Comparison of ENCODE assay signal across 8 cellular contexts in the genomic region with DNA sequence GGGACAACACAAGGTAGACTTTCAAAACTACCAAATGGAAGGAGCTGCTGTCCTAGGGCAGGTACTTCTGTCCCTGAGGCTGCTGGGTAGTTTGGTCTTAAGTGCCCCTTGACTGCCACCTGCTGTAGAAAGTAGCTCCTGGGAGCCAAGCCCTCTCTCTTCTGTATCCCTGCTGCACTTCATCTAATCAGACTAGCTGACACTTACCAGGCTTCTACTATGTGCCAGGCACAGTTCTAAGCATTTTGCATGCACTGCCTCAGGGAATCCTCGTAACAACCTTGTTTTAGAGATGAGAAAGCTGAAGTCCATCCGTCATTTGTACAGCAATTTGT. TPM values are rescaled to one million over a fixed set of nuclear protein-coding genes. Genes with fewer than 3 reads are reported as not detected.
DNase-seq lines count a peak whose midpoint lies in the region; ATAC-seq, FAIRE-seq and TF ChIP-seq lines count a peak whose summit lies in the region.

No MANE protein-coding gene starts in this region.

- no peak overlapping the region for H3K4me3 Mint-ChIP-seq in naive B cell

- FAIRE-seq in bronchial epithelial cell (lab: Jason Lieb, UNC) = no peak

- TF ChIP-seq CTCF in DND-41 (IDR thresholded peaks at IDR 0.05; ENCODE audit: borderline replicate concordance, extremely low read depth, low read length, poor library complexity, severe bottlenecking) = peak; percentile 58
- TF ChIP-seq CTCF in bronchial epithelial cell (IDR thresholded peaks at IDR 0.05; ENCODE audit: insufficient read depth, low read length, severe bottlenecking) = peak; percentile 74
- TF ChIP-seq CTCF in vagina (IDR thresholded peaks at IDR 0.05) = no peak

- H3K9me3 ChIP-seq in DND-41 (ENCODE audit: insufficient read depth, low read length, severe bottlenecking) (no peaks in the 10 kb centered on the region), vagina (no peaks in the 10 kb centered on the region)

- ATAC-seq in DND-41 (ENCODE audit: insufficient read depth, low read depth) = peak; percentile 81
- peak; percentile 85 to 94 for ATAC-seq in naive B cell (ENCODE audit: low read depth in 2 of 2)
- ATAC-seq in GM21576 (IDR thresholded peaks at IDR 0.05; ENCODE audit: unreplicated experiment) = no peak

- intact Hi-C loops in vagina (cut with DNase I) = no loop called here

- no peaks in the 10 kb centered on the region for H3K4me1 ChIP-seq in DND-41 (ENCODE audit: insufficient read depth, low read length)
- peaks cover 11% of the 10 kb centered on the region for H3K4me1 ChIP-seq in vagina

- H3K9me3 Mint-ChIP-seq in naive B cell = no peaks in the 10 kb centered on the region

- H3K27me3 ChIP-seq in DND-41 (ENCODE audit: insufficient read depth, low read length, poor library complexity) (no peaks in the 10 kb centered on the region), bronchial epithelial cell (ENCODE audit: control insufficient read depth, insufficient read depth, low read length) (no peaks in the 10 kb centered on the region), vagina (no peaks in the 10 kb centered on the region)

- H3K4me1 Mint-ChIP-seq in naive B cell = peaks cover 0 to 1% (median 0%) of the 10 kb centered on the region in 3 donors

- DNase-seq in DND-41 (peak; percentile 35), HT-29 (ENCODE audit: low spot score) (peak; percentile 71), SHP77 (lab: John Stamatoyannopoulos, UW) (peak; percentile 39 to 48), bronchial epithelial cell (ENCODE audit: low read depth) (peak; percentile 62), naive B cell (no peak), vagina (ENCODE audit: extremely low spot score in 2 of 2) (no peak), inferior parietal cortex (ENCODE audit: extremely low spot score) (no peak)

- H3K27me3 Mint-ChIP-seq in naive B cell = no peaks in the 10 kb centered on the region

- H3K9ac ChIP-seq in DND-41 (ENCODE audit: low read depth, low read length) = no peak overlapping the region

- H3K4me3 ChIP-seq in DND-41 (ENCODE audit: low read depth in 1 of 2, low read length in 2 of 2) (no peak overlapping the region), bronchial epithelial cell (ENCODE audit: low read depth, low read length) (no peak overlapping the region), vagina (no peak overlapping the region)

- no peak for TF ChIP-seq POLR2A in vagina (IDR thresholded peaks at IDR 0.05)

- H3K36me3 ChIP-seq in DND-41 (ENCODE audit: insufficient read depth, low read length) (peaks cover 59% of the 10 kb centered on the region), bronchial epithelial cell (ENCODE audit: control insufficient read depth, insufficient read depth, low read length) (peaks cover 35% of the 10 kb centered on the region), vagina (peaks cover 0 to 19% of the 10 kb centered on the region in 2 donors)

- H3K4me2 ChIP-seq in DND-41 (ENCODE audit: insufficient read depth, low read length) = no peak overlapping the region

- no peaks in the 10 kb centered on the region for H3K36me3 Mint-ChIP-seq in naive B cell

- no peak overlapping the region for H2AFZ ChIP-seq in DND-41 (ENCODE audit: low read depth, low read length)

- H3K27ac Mint-ChIP-seq in naive B cell = no peak overlapping the region

- H4K20me1 ChIP-seq in DND-41 (ENCODE audit: insufficient read depth, low read length) = no peaks in the 10 kb centered on the region

- H3K79me2 ChIP-seq in DND-41 (ENCODE audit: insufficient read depth, low read length) = no peaks in the 10 kb centered on the region

- H3K27ac ChIP-seq in DND-41 (ENCODE audit: low read length) = no peak overlapping the region
- H3K27ac ChIP-seq in vagina = no peak overlapping the region

RNA-seq across cellular contexts. Expression of gene SRSF4, which starts 15.9 kb away (rescaled TPM):
- total RNA-seq in HT-29 (2014; rRNA removed; shearing (Covaris generic)) = 36.2 and 51.3 TPM in 2 replicates
- 34.5 and 40.1 TPM in 2 replicates for total RNA-seq in bronchial epithelial cell
- 10 to 100 TPM; 34.7 to 90.6 (median 68.5) TPM for polyA plus RNA-seq in naive B cell (ENCODE audit: low read depth in 6 of 6)
- 67.8 TPM for total RNA-seq in vagina

RNA-seq across cellular contexts. Expression of gene MECR, which starts 33.2 kb away (rescaled TPM):
- total RNA-seq in HT-29 (2014; rRNA removed; shearing (Covaris generic)) = 24.2 and 27.8 TPM in 2 replicates
- total RNA-seq in bronchial epithelial cell (28.2 TPM in 2 replicates), vagina (16.9 TPM)
- polyA plus RNA-seq in naive B cell (ENCODE audit: low read depth in 6 of 6) = 10 to 100 TPM in 5 of 6 donors, 1 to 10 TPM in 1; 9.6 to 16.9 (median 13.6) TPM

RNA-seq across cellular contexts. Expression of gene PTPRU, which starts 38.8 kb away (rescaled TPM):
- total RNA-seq in HT-29 (2014; rRNA removed; shearing (Covaris generic)) = 0.03 TPM in 2 replicates
- total RNA-seq in bronchial epithelial cell (40.8 and 53.2 TPM in 2 replicates), vagina (37.3 TPM)
- polyA plus RNA-seq in naive B cell (ENCODE audit: low read depth in 6 of 6) = not detected

Comparison
In these comparisons a context has a peak if more than half of its experiments do, and no peak if none do; other contexts are left out.
1. DNase-seq: peak in DND-41 (single experiment), HT-29 (single experiment), SHP77 (2 of 2) and bronchial epithelial cell (single experiment); none in naive B cell (single experiment), vagina (0 of 2) and inferior parietal cortex (single experiment).
2. CTCF ChIP-seq: peak in DND-41 (single experiment) and bronchial epithelial cell (single experiment); none in vagina (0 of 3).
3. RNA of gene PTPRU, which starts 38.8 kb away (total RNA-seq): 40.8 to 53.2 TPM in bronchial epithelial cell and 37.3 TPM in vagina (single experiment); 0.03 TPM in HT-29; every median in the first group is over 10 times any median in the second.